In the genomic region with DNA sequence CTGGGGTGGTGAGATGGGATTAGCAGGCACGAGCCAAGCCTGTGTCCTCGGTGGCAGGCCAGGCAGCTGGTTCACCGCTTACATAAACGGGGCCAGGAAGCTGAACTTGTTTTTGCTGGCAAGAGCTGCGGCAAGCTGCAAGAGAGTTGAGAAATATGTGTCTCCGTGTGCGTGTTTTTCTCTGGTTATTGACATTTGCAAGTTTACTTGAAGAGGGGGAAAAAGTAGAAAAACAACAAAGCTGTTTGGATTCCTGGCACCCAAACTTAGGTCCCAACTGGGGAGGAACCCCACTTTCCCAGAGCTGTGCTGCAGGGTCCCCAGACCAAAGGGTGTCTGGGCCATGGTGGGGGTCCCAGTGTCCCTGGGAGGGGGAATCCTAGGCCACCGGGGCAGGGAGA, we compare ENCODE assay signal across 8 cellular contexts. TPM values are rescaled to one million over a fixed set of nuclear protein-coding genes. Genes with fewer than 3 reads are reported as not detected.
DNase-seq lines count a peak whose midpoint lies in the region; TF ChIP-seq lines count a peak whose summit lies in the region.

No MANE protein-coding gene starts in this region.

- no peaks in the 10 kb centered on the region for H3K79me2 ChIP-seq in H9 (ENCODE audit: insufficient read depth, low read length)

- H3K36me3 ChIP-seq in duodenal mucosa (ENCODE audit: control insufficient read depth in 1 of 2, insufficient read depth in 2 of 2, low read length in 2 of 2) (no peaks in the 10 kb centered on the region), urinary bladder (ENCODE audit: insufficient read depth) (no peaks in the 10 kb centered on the region), A673 (ENCODE audit: insufficient read depth, low read length, poor library complexity, severe bottlenecking) (no peaks in the 10 kb centered on the region)

- peak overlapping the region in 1 of 3 experiments; percentile 88; a peak in 1 of 7 replicates for H3K27ac Mint-ChIP-seq in H9

- TF ChIP-seq CTCF in H9 (conservative IDR thresholded peaks at IDR 0.05) = no peak
- no peak for TF ChIP-seq CTCF in A673 (conservative IDR thresholded peaks at IDR 0.05; ENCODE audit: low read depth, low read length)

- no peak overlapping the region for H3K18ac ChIP-seq in H9 (ENCODE audit: insufficient read length, low read depth, low read length)

- H3K27ac ChIP-seq in H9 (ENCODE audit: insufficient read length, low read depth, low read length) (no peak overlapping the region), duodenal mucosa (ENCODE audit: low read depth, low read length) (peak overlapping the region; percentile 89), urinary bladder (ENCODE audit: low read depth) (peak overlapping the region; percentile 86), A673 (ENCODE audit: low read depth, low read length, poor library complexity, severe bottlenecking) (no peak overlapping the region)

- H3K4me1 Mint-ChIP-seq in H9 = peaks cover 28 to 29% of the 10 kb centered on the region in 2 experiments

- no peak overlapping the region for H2AFZ ChIP-seq in H9 (ENCODE audit: low read length)

- H2BK20ac ChIP-seq in H9 (ENCODE audit: low read depth, low read length, poor library complexity, severe bottlenecking) = no peak overlapping the region

- H4K20me1 ChIP-seq in H9 (ENCODE audit: control insufficient read depth, insufficient read depth, insufficient read length) = no peaks in the 10 kb centered on the region

- H3K9ac ChIP-seq in H9 (ENCODE audit: extremely low read depth, insufficient read length, low read length) (no peak overlapping the region), duodenal mucosa (ENCODE audit: low read depth in 1 of 2, low read length in 2 of 2) (peak overlapping the region; percentile 44 to 68)

- BruUV-seq in A673 (replicated peaks; lab: Mats Ljungman, UMichigan) = no TSS peak

- WGBS in H9 (ENCODE audit: extremely low coverage, insufficient read length, low lambda C conversion rate) = no CpG with 5 or more reads among the region's 8 CpGs
- 6% methylated on average over 8 of the region's 8 CpGs for WGBS in urinary bladder

- no peak overlapping the region for H4K5ac ChIP-seq in H9 (ENCODE audit: insufficient read length, low read depth, low read length)

- no peak overlapping the region for H3K4me3 Mint-ChIP-seq in H9

- no peak overlapping the region for H3K4ac ChIP-seq in H9 (ENCODE audit: low read depth, low read length)

- H3K27me3 ChIP-seq in H9 (ENCODE audit: insufficient read depth, low read length) (no peaks in the 10 kb centered on the region), duodenal mucosa (ENCODE audit: control insufficient read depth in 1 of 2, insufficient read depth in 2 of 2, low read length in 2 of 2) (no peaks in the 10 kb centered on the region), A673 (replicated peaks; ENCODE audit: insufficient read depth, low read depth, low read length, poor library complexity) (no peaks in the 10 kb centered on the region)

- no peak overlapping the region for H2BK120ac ChIP-seq in H9 (ENCODE audit: low read depth, low read length, poor library complexity, severe bottlenecking)

- H3K4me3 ChIP-seq in duodenal mucosa (ENCODE audit: low read depth in 1 of 2, low read length in 2 of 2) = peak overlapping the region; percentile 1 to 32
- no peak overlapping the region for H3K4me3 ChIP-seq in urinary bladder (ENCODE audit: low read depth, low read length)
- no peak overlapping the region for H3K4me3 ChIP-seq in A673 (ENCODE audit: low read depth, low read length, poor library complexity, severe bottlenecking)

- H4K91ac ChIP-seq in H9 (ENCODE audit: insufficient read length, low read depth, low read length) = no peak overlapping the region

- no peak overlapping the region for H3K23ac ChIP-seq in H9 (ENCODE audit: insufficient read length, low read depth, low read length)

- no peak overlapping the region for H2AK5ac ChIP-seq in H9 (ENCODE audit: insufficient read length, low read length)

- CTCF ChIA-PET in A673 (lab: Charles Lee) = no interaction called here

- POLR2A ChIA-PET in A673 (lab: Charles Lee; ENCODE audit: low non-redundant PET) = no interaction called here

- no peaks in the 10 kb centered on the region for H3K27me3 Mint-ChIP-seq in H9 (ENCODE audit: low read depth)

- no peak overlapping the region for H2BK5ac ChIP-seq in H9 (ENCODE audit: insufficient read length, low read length)

- H2BK15ac ChIP-seq in H9 (ENCODE audit: low read depth, low read length) = no peak overlapping the region

- H3K9me3 ChIP-seq in H9 (ENCODE audit: control insufficient read depth, low read depth, low read length) = no peaks in the 10 kb centered on the region
- no peaks in the 10 kb centered on the region for H3K9me3 ChIP-seq in duodenal mucosa (ENCODE audit: control insufficient read depth in 1 of 2, low read length in 2 of 2)
- H3K9me3 ChIP-seq in A673 (ENCODE audit: low read depth, low read length, poor library complexity, severe bottlenecking) = no peaks in the 10 kb centered on the region

- no peaks in the 10 kb centered on the region for H3K79me1 ChIP-seq in H9 (ENCODE audit: insufficient read depth, low read depth, low read length, poor library complexity, severe bottlenecking)

- intact Hi-C loops in A673 (cut with micrococcal nuclease; ENCODE audit: unreplicated experiment) = no loop called here

- no peaks in the 10 kb centered on the region for H3K36me3 Mint-ChIP-seq in H9 (ENCODE audit: insufficient read depth in 1 of 3, low read depth in 3 of 3)

- DNase-seq in H9 (no peak), T follicular helper cell (ENCODE audit: low read depth) (peak; percentile 28), mucosa of gallbladder (ENCODE audit: low spot score) (peak; percentile 90), NCI-H1105 (lab: John Stamatoyannopoulos, UW) (no peak), epidermal melanocyte (ENCODE audit: insufficient read length, low spot score) (no peak), A673 (ENCODE audit: low spot score) (no peak)

- no peak overlapping the region for H3T11ph ChIP-seq in H9 (ENCODE audit: low read length)

- H3K9me3 Mint-ChIP-seq in H9 = no peaks in the 10 kb centered on the region; a peak in 1 of 5 replicates

- H2BK12ac ChIP-seq in H9 (ENCODE audit: insufficient read length, low read depth, low read length) = no peak overlapping the region

- no peaks in the 10 kb centered on the region for H3K4me1 ChIP-seq in H9 (ENCODE audit: insufficient read depth, low read length)
- peaks cover 61 to 66% of the 10 kb centered on the region in 2 donors for H3K4me1 ChIP-seq in duodenal mucosa (ENCODE audit: control insufficient read depth in 1 of 2, insufficient read depth in 2 of 2, low read length in 2 of 2)
- H3K4me1 ChIP-seq in urinary bladder (ENCODE audit: insufficient read depth) = no peaks in the 10 kb centered on the region
- peaks cover 17% of the 10 kb centered on the region for H3K4me1 ChIP-seq in A673 (ENCODE audit: insufficient read depth, low read length, poor library complexity, severe bottlenecking)

- no peak overlapping the region for H3K56ac ChIP-seq in H9 (ENCODE audit: insufficient read length, low read depth, low read length)

- H3K4me2 ChIP-seq in H9 (ENCODE audit: insufficient read depth, insufficient read length, low read length) = no peak overlapping the region

- peak overlapping the region; percentile 58; the same call in 1 of the 2 replicates for H3K14ac ChIP-seq in H9 (ENCODE audit: insufficient read depth, low read length)

- H3K23me2 ChIP-seq in H9 (ENCODE audit: insufficient read length, low read depth, low read length, poor library complexity, severe bottlenecking) = no peaks in the 10 kb centered on the region

- H4K8ac ChIP-seq in H9 (replicated peaks; ENCODE audit: insufficient read length, low read depth, low read length) = no peak overlapping the region

RNA-seq across cellular contexts. Expression of a gene that starts 14.5 kb away (rescaled TPM):
- 1.7 and 2.8 TPM in 2 replicates for total RNA-seq in H9 (2021)
- total RNA-seq in mucosa of gallbladder = 31.2 TPM
- 8.1 TPM for total RNA-seq in urinary bladder
- polyA plus RNA-seq in urinary bladder = 6.5 TPM
- 1.6 and 1.9 TPM in 2 replicates for total RNA-seq in A673 (2021)

Comparison
In these comparisons a context has a peak if more than half of its experiments do, and no peak if none do; other contexts are left out.
1. DNase-seq: peak in T follicular helper cell (single experiment) and mucosa of gallbladder (single experiment); none in H9 (single experiment), NCI-H1105 (single experiment), epidermal melanocyte (single experiment) and A673 (single experiment).
2. H3K27ac ChIP-seq: peak in duodenal mucosa (single experiment) and urinary bladder (single experiment); none in H9 (single experiment) and A673 (single experiment).
3. H3K4me3 ChIP-seq: peak in duodenal mucosa (2 of 2); none in urinary bladder (single experiment) and A673 (single experiment).